ENCODE assay signal across 19 cellular contexts in the genomic region with DNA sequence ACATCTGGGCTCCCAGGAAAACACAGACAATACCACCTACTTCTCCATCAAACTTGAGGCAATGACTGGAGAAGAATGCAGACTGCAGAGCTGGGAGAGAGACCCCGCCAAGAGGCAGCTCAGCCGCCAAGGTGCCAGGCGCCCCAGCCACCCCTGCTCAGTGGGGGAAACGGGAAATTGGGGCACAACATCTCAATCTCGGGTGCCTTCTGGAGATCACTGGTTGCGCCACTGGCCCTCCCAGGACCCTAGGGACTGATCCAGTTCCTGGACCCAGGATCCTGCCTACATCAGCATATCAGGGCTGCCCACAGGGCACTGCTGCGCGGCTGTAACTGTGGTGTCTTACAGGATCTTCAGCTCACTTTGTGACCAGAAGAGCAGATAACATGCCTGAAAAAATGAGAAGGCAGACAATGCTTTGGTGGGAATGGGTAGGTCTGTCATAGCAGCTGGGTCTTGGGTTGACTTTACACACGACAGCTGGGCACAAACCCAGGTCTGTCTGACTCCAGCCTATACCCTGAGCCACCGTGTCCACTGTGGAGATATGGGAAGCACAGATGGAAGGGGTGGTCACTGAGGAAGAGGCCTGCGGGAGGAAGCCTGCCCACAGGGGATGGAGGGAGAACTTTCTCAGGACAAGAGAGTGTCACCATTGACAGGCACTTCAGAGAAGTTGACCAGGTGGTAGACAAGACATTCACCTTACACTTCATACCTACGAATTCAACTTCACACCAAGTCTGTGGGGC.
"Had no signal": no experiment of that assay in that cellular context is flagged by ENCODE, and none has a peak within 500 bp of the region (broad histone marks: within the 10 kb centered on the region; RNA-seq: fewer than 3 reads in every experiment).

No MANE protein-coding gene starts in this region.

- H3K9me3 ChIP-seq: Peyer's patch, SJCRH30, SK-N-SH had no signal

- H3K27ac ChIP-seq: brain microvascular endothelial cell, cardiac muscle cell, Peyer's patch, RWPE1, SJCRH30, VCaP had no signal

- H3K4me3 ChIP-seq: cardiac muscle cell, Peyer's patch, SJCRH30 had no signal

- H3K36me3 ChIP-seq: brain microvascular endothelial cell, cardiac muscle cell, Peyer's patch had no signal

- H3K36me3 Mint-ChIP-seq: activated naive CD4-positive, alpha-beta T cell treated with anti-CD3 and anti-CD28 coated beads, Interleukin-2, amount 50 U/mL, for 72 hours had no signal

- H3K4me1 ChIP-seq: Peyer's patch, SJCRH30 had no signal

- H3K27me3 ChIP-seq: brain microvascular endothelial cell, cardiac muscle cell, Peyer's patch, SJCRH30 had no signal

- H3K9me3 Mint-ChIP-seq: activated naive CD4-positive, alpha-beta T cell treated with anti-CD3 and anti-CD28 coated beads, Interleukin-2, amount 50 U/mL, for 72 hours had no signal

- DNase-seq: activated CD4-positive, alpha-beta T cell treated with anti-CD3 and anti-CD28 coated beads for 4 hours; activated CD4-positive, alpha-beta T cell treated with anti-CD3 and anti-CD28 coated beads, Interleukin-2, amount 50 U/mL, for 48 hours; activated naive CD4-positive, alpha-beta T cell treated with Interleukin-2 at 50 U/mL for 16 hours; brain microvascular endothelial cell; Kasumi-1; KBM-7; NCI-H1048; NCI-H1930; NCI-H2107; NCI-H510A treated with DMSO at 0.1 percent for 48 hours; Peyer's patch; Right ventricle myocardium superior; SK-N-SH; T-helper 1 cell had no signal

- H3K9ac ChIP-seq: SK-N-SH had no signal
